Comparison of ENCODE assay signal across 15 cellular contexts in genomic region chr3:24137958-24138875, GRCh38.
A peak's percentile ranks its signal among the peaks of the same experiment; 100 is the strongest.
DNase-seq lines count a peak whose midpoint lies in the region; TF ChIP-seq lines count a peak whose summit lies in the region.
"Had no signal": no experiment of that assay in that cellular context is flagged by ENCODE, and none has a peak within 500 bp of the region (broad histone marks: within the 10 kb centered on the region; RNA-seq: fewer than 3 reads in every experiment).

No MANE protein-coding gene starts in this region.

- H3K36me3 Mint-ChIP-seq in activated T-helper 1 cell treated with anti-CD3 and anti-CD28 coated beads, Interleukin-12 subunit alpha, Interleukin-12 subunit beta, Interleukin-2, Interleukin-4 antibody, amounts not matched to agents 30 ng/mL and 10 ng/mL and 1 ng/mL, durations not matched to agents 14 hours and 24 hours and 36 hours (ENCODE audit: low read depth): no peaks in the 10 kb centered on the region
- peaks cover 6% of the 10 kb centered on the region for H3K36me3 Mint-ChIP-seq in progenitor cell of endocrine pancreas (ENCODE audit: insufficient read depth)

- H3K4me3 ChIP-seq in esophagus squamous epithelium (no peak overlapping the region), thyroid gland (replicated peaks in 1 of 3) (no peak overlapping the region)

- TF ChIP-seq CTCF in esophagus squamous epithelium (IDR thresholded peaks at IDR 0.05) (no peak), thyroid gland (IDR thresholded peaks at IDR 0.05) (no peak), progenitor cell of endocrine pancreas (IDR thresholded peaks at IDR 0.05; ENCODE audit: unreplicated experiment) (no peak)

- peaks cover 0 to 10% (median 0%) of the 10 kb centered on the region in 3 donors for H3K36me3 ChIP-seq in esophagus squamous epithelium
- H3K36me3 ChIP-seq in thyroid gland: no peaks in the 10 kb centered on the region
- H3K36me3 ChIP-seq: neutrophil had no signal

- no peak for TF ChIP-seq POLR2A in esophagus squamous epithelium (IDR thresholded peaks at IDR 0.05)
- no peak for TF ChIP-seq POLR2A in thyroid gland (IDR thresholded peaks at IDR 0.05)

- H3K4me1 Mint-ChIP-seq in activated T-helper 1 cell treated with anti-CD3 and anti-CD28 coated beads, Interleukin-12 subunit alpha, Interleukin-12 subunit beta, Interleukin-2, Interleukin-4 antibody, amounts not matched to agents 30 ng/mL and 10 ng/mL and 1 ng/mL, durations not matched to agents 14 hours and 24 hours and 36 hours (ENCODE audit: low read depth): no peaks in the 10 kb centered on the region
- no peaks in the 10 kb centered on the region for H3K4me1 Mint-ChIP-seq in progenitor cell of endocrine pancreas (ENCODE audit: low read depth)

- H3K27ac Mint-ChIP-seq in activated T-helper 1 cell treated with anti-CD3 and anti-CD28 coated beads, Interleukin-12 subunit alpha, Interleukin-12 subunit beta, Interleukin-2, Interleukin-4 antibody, amounts not matched to agents 30 ng/mL and 10 ng/mL and 1 ng/mL, durations not matched to agents 14 hours and 24 hours and 36 hours: no peak overlapping the region
- H3K27ac Mint-ChIP-seq in progenitor cell of endocrine pancreas: no peak overlapping the region

- H3K9me3 Mint-ChIP-seq in activated T-helper 1 cell treated with anti-CD3 and anti-CD28 coated beads, Interleukin-12 subunit alpha, Interleukin-12 subunit beta, Interleukin-2, Interleukin-4 antibody, amounts not matched to agents 30 ng/mL and 10 ng/mL and 1 ng/mL, durations not matched to agents 14 hours and 24 hours and 36 hours: no peaks in the 10 kb centered on the region
- no peaks in the 10 kb centered on the region for H3K9me3 Mint-ChIP-seq in progenitor cell of endocrine pancreas (ENCODE audit: low read depth)
- H3K9me3 Mint-ChIP-seq: stimulated activated naive CD8-positive, alpha-beta T cell treated with anti-CD3 and anti-CD28 coated beads, Interleukin-15, amount 100 ng/mL, for 72 hours had no signal

- H3K4me1 ChIP-seq in esophagus squamous epithelium (peaks cover 0 to 33% (median 19%) of the 10 kb centered on the region in 3 donors), thyroid gland (peaks cover 8 to 28% of the 10 kb centered on the region in 2 donors)

- H3K27ac ChIP-seq in esophagus squamous epithelium (peak overlapping the region; percentile 12 to 72 (median 68)), thyroid gland (peak overlapping the region in 2 of 3 donors; percentile 54 to 56)
- H3K27ac ChIP-seq: neutrophil had no signal

- 23 to 35% methylated on average over 6 of the region's 6 CpGs for WGBS in esophagus squamous epithelium, 2 donors
- 53 to 55% methylated on average over 6 of the region's 6 CpGs for WGBS in thyroid gland, 2 donors

- DNase-seq in NCI-H524 (lab: John Stamatoyannopoulos, UW) (peak; percentile 52 to 82), NCI-H524 treated with DMSO at 0.1 percent for 48 hours (lab: John Stamatoyannopoulos, UW) (no peak), NCI-H69 (lab: John Stamatoyannopoulos, UW) (peak; percentile 92), esophagus squamous epithelium (lab: John Stamatoyannopoulos, UW) (no peak), thyroid gland (peak; percentile 82 to 83), HK-2 (ENCODE audit: unreplicated experiment) (no peak), progenitor cell of endocrine pancreas (ENCODE audit: low spot score, unreplicated experiment) (no peak)
- DNase-seq in activated T-helper 1 cell treated with anti-CD3 and anti-CD28 coated beads, Interleukin-12 subunit alpha, Interleukin-12 subunit beta, Interleukin-2, Interleukin-4 antibody, amounts not matched to agents 30 ng/mL and 10 ng/mL and 1 ng/mL, durations not matched to agents 14 hours and 24 hours and 36 hours (ENCODE audit: low spot score): no peak
- DNase-seq: ACHN; activated CD4-positive, alpha-beta T cell treated with anti-CD3 and anti-CD28 coated beads for 48 hours; activated naive CD4-positive, alpha-beta T cell treated with Interleukin-2 at 50 U/mL for 16 hours; islet precursor cell; NCI-H1930; stimulated activated naive CD8-positive, alpha-beta T cell treated with anti-CD3 and anti-CD28 coated beads, Interleukin-15, amount 100 ng/mL, for 72 hours had no signal

- H3K27me3 Mint-ChIP-seq in activated T-helper 1 cell treated with anti-CD3 and anti-CD28 coated beads, Interleukin-12 subunit alpha, Interleukin-12 subunit beta, Interleukin-2, Interleukin-4 antibody, amounts not matched to agents 30 ng/mL and 10 ng/mL and 1 ng/mL, durations not matched to agents 14 hours and 24 hours and 36 hours (ENCODE audit: insufficient read depth): no peaks in the 10 kb centered on the region
- H3K27me3 Mint-ChIP-seq in progenitor cell of endocrine pancreas: no peaks in the 10 kb centered on the region
- H3K27me3 Mint-ChIP-seq: stimulated activated naive CD8-positive, alpha-beta T cell treated with anti-CD3 and anti-CD28 coated beads, Interleukin-15, amount 100 ng/mL, for 72 hours had no signal

- no peak overlapping the region for H3K4me3 Mint-ChIP-seq in activated T-helper 1 cell treated with anti-CD3 and anti-CD28 coated beads, Interleukin-12 subunit alpha, Interleukin-12 subunit beta, Interleukin-2, Interleukin-4 antibody, amounts not matched to agents 30 ng/mL and 10 ng/mL and 1 ng/mL, durations not matched to agents 14 hours and 24 hours and 36 hours
- H3K4me3 Mint-ChIP-seq in progenitor cell of endocrine pancreas (ENCODE audit: low read depth): no peak overlapping the region
- H3K4me3 Mint-ChIP-seq: stimulated activated naive CD8-positive, alpha-beta T cell treated with anti-CD3 and anti-CD28 coated beads, Interleukin-15, amount 100 ng/mL, for 72 hours had no signal

- intact Hi-C loops in esophagus squamous epithelium (cut with DNase I) (no loop called here), thyroid gland (cut with DNase I) (no loop called here)
- intact Hi-C loops in activated T-helper 1 cell treated with anti-CD3 and anti-CD28 coated beads, Interleukin-12 subunit alpha, Interleukin-12 subunit beta, Interleukin-2, Interleukin-4 antibody, amounts not matched to agents 30 ng/mL and 10 ng/mL and 1 ng/mL, durations not matched to agents 14 hours and 24 hours and 36 hours (cut with micrococcal nuclease): no loop called here

- H3K9me3 ChIP-seq in esophagus squamous epithelium (no peaks in the 10 kb centered on the region), thyroid gland (no peaks in the 10 kb centered on the region)
- H3K9me3 ChIP-seq: neutrophil had no signal

- no peaks in the 10 kb centered on the region for H3K27me3 ChIP-seq in esophagus squamous epithelium
- H3K27me3 ChIP-seq in thyroid gland: no peaks in the 10 kb centered on the region
- H3K27me3 ChIP-seq: neutrophil had no signal

Comparison
In these comparisons a context has a peak if more than half of its experiments do, and no peak if none do; other contexts are left out.
1. DNase-seq: peak in NCI-H524 (2 of 2), NCI-H69 (single experiment) and thyroid gland (2 of 2); none in NCI-H524 treated with DMSO at 0.1 percent for 48 hours (single experiment), esophagus squamous epithelium (single experiment), HK-2 (single experiment), activated T-helper 1 cell treated with anti-CD3 and anti-CD28 coated beads, Interleukin-12 subunit alpha, Interleukin-12 subunit beta, Interleukin-2, Interleukin-4 antibody, amounts not matched to agents 30 ng/mL and 10 ng/mL and 1 ng/mL, durations not matched to agents 14 hours and 24 hours and 36 hours (single experiment) and progenitor cell of endocrine pancreas (single experiment).